1 cellular context compared by ENCODE assay signal in the genomic region with DNA sequence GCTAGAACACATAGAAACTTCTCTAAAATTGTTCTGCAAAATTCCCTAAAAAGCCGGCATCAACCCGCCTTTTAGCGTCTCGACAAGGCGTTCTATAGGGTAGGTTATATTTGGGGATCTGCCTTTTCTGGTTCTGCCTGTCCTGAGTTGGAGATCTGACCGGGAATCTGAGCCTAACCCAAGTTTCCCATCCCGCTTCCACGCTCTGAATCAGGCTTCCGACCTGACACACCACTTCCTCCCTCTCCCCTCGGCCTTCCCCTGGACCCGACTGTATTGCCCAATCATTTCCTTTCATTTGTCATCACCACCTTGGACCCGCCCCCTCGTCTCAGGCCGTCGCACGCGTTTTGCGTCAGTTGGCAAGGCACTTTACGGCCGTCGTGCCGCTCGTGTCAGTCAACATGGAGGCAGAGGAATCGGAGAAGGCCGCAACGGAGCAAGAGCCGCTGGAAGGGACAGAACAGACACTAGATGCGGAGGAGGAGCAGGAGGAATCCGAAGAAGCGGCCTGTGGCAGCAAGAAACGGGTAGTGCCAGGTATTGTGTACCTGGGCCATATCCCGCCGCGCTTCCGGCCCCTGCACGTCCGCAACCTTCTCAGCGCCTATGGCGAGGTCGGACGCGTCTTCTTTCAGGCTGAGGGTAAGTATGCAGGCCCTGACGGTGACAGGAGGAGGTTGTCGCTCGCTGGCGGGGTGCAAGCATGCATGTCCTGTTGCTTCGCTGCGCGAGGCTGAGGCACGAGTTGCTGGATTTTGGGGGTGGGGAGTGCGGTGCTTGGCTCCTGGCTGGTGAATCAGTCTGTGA.
A peak's percentile ranks its signal among the peaks of the same experiment; 100 is the strongest.
TF ChIP-seq lines count a peak whose summit lies in the region.

A gene (plus strand): TSS at position 375 of the 810 bp plus-strand sequence. CDS start 30 bp downstream, at position 405.

TF ChIP-seq in K562, 482 proteins besides CTCF, POLR2A, EP300 and RAD21 (continued from another document and continues in another):
- TF ChIP-seq, protein P1, sequence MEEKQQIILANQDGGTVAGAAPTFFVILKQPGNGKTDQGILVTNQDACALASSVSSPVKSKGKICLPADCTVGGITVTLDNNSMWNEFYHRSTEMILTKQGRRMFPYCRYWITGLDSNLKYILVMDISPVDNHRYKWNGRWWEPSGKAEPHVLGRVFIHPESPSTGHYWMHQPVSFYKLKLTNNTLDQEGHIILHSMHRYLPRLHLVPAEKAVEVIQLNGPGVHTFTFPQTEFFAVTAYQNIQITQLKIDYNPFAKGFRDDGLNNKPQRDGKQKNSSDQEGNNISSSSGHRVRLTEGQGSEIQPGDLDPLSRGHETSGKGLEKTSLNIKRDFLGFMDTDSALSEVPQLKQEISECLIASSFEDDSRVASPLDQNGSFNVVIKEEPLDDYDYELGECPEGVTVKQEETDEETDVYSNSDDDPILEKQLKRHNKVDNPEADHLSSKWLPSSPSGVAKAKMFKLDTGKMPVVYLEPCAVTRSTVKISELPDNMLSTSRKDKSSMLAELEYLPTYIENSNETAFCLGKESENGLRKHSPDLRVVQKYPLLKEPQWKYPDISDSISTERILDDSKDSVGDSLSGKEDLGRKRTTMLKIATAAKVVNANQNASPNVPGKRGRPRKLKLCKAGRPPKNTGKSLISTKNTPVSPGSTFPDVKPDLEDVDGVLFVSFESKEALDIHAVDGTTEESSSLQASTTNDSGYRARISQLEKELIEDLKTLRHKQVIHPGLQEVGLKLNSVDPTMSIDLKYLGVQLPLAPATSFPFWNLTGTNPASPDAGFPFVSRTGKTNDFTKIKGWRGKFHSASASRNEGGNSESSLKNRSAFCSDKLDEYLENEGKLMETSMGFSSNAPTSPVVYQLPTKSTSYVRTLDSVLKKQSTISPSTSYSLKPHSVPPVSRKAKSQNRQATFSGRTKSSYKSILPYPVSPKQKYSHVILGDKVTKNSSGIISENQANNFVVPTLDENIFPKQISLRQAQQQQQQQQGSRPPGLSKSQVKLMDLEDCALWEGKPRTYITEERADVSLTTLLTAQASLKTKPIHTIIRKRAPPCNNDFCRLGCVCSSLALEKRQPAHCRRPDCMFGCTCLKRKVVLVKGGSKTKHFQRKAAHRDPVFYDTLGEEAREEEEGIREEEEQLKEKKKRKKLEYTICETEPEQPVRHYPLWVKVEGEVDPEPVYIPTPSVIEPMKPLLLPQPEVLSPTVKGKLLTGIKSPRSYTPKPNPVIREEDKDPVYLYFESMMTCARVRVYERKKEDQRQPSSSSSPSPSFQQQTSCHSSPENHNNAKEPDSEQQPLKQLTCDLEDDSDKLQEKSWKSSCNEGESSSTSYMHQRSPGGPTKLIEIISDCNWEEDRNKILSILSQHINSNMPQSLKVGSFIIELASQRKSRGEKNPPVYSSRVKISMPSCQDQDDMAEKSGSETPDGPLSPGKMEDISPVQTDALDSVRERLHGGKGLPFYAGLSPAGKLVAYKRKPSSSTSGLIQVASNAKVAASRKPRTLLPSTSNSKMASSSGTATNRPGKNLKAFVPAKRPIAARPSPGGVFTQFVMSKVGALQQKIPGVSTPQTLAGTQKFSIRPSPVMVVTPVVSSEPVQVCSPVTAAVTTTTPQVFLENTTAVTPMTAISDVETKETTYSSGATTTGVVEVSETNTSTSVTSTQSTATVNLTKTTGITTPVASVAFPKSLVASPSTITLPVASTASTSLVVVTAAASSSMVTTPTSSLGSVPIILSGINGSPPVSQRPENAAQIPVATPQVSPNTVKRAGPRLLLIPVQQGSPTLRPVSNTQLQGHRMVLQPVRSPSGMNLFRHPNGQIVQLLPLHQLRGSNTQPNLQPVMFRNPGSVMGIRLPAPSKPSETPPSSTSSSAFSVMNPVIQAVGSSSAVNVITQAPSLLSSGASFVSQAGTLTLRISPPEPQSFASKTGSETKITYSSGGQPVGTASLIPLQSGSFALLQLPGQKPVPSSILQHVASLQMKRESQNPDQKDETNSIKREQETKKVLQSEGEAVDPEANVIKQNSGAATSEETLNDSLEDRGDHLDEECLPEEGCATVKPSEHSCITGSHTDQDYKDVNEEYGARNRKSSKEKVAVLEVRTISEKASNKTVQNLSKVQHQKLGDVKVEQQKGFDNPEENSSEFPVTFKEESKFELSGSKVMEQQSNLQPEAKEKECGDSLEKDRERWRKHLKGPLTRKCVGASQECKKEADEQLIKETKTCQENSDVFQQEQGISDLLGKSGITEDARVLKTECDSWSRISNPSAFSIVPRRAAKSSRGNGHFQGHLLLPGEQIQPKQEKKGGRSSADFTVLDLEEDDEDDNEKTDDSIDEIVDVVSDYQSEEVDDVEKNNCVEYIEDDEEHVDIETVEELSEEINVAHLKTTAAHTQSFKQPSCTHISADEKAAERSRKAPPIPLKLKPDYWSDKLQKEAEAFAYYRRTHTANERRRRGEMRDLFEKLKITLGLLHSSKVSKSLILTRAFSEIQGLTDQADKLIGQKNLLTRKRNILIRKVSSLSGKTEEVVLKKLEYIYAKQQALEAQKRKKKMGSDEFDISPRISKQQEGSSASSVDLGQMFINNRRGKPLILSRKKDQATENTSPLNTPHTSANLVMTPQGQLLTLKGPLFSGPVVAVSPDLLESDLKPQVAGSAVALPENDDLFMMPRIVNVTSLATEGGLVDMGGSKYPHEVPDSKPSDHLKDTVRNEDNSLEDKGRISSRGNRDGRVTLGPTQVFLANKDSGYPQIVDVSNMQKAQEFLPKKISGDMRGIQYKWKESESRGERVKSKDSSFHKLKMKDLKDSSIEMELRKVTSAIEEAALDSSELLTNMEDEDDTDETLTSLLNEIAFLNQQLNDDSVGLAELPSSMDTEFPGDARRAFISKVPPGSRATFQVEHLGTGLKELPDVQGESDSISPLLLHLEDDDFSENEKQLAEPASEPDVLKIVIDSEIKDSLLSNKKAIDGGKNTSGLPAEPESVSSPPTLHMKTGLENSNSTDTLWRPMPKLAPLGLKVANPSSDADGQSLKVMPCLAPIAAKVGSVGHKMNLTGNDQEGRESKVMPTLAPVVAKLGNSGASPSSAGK (IDR thresholded peaks at IDR 0.05): no peak; the same call in 1 of the 2 replicates
- no peak for TF ChIP-seq HDAC8 (tag; IDR thresholded peaks at IDR 0.05)
- TF ChIP-seq, protein P2, sequence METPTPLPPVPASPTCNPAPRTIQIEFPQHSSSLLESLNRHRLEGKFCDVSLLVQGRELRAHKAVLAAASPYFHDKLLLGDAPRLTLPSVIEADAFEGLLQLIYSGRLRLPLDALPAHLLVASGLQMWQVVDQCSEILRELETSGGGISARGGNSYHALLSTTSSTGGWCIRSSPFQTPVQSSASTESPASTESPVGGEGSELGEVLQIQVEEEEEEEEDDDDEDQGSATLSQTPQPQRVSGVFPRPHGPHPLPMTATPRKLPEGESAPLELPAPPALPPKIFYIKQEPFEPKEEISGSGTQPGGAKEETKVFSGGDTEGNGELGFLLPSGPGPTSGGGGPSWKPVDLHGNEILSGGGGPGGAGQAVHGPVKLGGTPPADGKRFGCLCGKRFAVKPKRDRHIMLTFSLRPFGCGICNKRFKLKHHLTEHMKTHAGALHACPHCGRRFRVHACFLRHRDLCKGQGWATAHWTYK (CRISPR knock-in tag; IDR thresholded peaks at IDR 0.05): no peak
- no peak for TF ChIP-seq ZNF253 (CRISPR knock-in tag; conservative IDR thresholded peaks at IDR 0.05)
- TF ChIP-seq, protein P3, sequence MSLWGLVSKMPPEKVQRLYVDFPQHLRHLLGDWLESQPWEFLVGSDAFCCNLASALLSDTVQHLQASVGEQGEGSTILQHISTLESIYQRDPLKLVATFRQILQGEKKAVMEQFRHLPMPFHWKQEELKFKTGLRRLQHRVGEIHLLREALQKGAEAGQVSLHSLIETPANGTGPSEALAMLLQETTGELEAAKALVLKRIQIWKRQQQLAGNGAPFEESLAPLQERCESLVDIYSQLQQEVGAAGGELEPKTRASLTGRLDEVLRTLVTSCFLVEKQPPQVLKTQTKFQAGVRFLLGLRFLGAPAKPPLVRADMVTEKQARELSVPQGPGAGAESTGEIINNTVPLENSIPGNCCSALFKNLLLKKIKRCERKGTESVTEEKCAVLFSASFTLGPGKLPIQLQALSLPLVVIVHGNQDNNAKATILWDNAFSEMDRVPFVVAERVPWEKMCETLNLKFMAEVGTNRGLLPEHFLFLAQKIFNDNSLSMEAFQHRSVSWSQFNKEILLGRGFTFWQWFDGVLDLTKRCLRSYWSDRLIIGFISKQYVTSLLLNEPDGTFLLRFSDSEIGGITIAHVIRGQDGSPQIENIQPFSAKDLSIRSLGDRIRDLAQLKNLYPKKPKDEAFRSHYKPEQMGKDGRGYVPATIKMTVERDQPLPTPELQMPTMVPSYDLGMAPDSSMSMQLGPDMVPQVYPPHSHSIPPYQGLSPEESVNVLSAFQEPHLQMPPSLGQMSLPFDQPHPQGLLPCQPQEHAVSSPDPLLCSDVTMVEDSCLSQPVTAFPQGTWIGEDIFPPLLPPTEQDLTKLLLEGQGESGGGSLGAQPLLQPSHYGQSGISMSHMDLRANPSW (CRISPR knock-in tag; IDR thresholded peaks at IDR 0.05): no peak; the same call in 1 of the 2 replicates
- TF ChIP-seq OTX1 (CRISPR knock-in tag; IDR thresholded peaks at IDR 0.05): peak; percentile 85
- TF ChIP-seq ZNF41 (CRISPR knock-in tag; conservative IDR thresholded peaks at IDR 0.05): no peak
- TF ChIP-seq SREBF2 (CRISPR knock-in tag; IDR thresholded peaks at IDR 0.05): no peak
- no peak; the same call in 1 of the 2 replicates for TF ChIP-seq ERF (CRISPR knock-in tag; IDR thresholded peaks at IDR 0.05)
- TF ChIP-seq, protein P4, sequence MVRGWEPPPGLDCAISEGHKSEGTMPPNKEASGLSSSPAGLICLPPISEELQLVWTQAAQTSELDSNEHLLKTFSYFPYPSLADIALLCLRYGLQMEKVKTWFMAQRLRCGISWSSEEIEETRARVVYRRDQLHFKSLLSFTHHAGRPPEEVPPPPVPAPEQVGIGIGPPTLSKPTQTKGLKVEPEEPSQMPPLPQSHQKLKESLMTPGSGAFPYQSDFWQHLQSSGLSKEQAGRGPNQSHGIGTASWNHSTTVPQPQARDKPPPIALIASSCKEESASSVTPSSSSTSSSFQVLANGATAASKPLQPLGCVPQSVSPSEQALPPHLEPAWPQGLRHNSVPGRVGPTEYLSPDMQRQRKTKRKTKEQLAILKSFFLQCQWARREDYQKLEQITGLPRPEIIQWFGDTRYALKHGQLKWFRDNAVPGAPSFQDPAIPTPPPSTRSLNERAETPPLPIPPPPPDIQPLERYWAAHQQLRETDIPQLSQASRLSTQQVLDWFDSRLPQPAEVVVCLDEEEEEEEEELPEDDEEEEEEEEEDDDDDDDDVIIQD (CRISPR knock-in tag; IDR thresholded peaks at IDR 0.05): no peak
- TF ChIP-seq RBM22 (IDR thresholded peaks at IDR 0.05; ENCODE audit: low read depth, low read length, poor library complexity, severe bottlenecking): no peak
- no peak for TF ChIP-seq THRAP3 (IDR thresholded peaks at IDR 0.05; ENCODE audit: borderline replicate concordance)
- no peak for TF ChIP-seq TSC22D4 (tag; IDR thresholded peaks at IDR 0.05)
- TF ChIP-seq, protein P5, sequence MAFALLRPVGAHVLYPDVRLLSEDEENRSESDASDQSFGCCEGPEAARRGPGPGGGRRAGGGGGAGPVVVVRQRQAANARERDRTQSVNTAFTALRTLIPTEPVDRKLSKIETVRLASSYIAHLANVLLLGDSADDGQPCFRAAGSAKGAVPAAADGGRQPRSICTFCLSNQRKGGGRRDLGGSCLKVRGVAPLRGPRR (CRISPR knock-in tag; IDR thresholded peaks at IDR 0.05): no peak
- no peak for TF ChIP-seq CREBBP (IDR thresholded peaks at IDR 0.05; ENCODE audit: low read depth, low read length)
- TF ChIP-seq, protein P6, sequence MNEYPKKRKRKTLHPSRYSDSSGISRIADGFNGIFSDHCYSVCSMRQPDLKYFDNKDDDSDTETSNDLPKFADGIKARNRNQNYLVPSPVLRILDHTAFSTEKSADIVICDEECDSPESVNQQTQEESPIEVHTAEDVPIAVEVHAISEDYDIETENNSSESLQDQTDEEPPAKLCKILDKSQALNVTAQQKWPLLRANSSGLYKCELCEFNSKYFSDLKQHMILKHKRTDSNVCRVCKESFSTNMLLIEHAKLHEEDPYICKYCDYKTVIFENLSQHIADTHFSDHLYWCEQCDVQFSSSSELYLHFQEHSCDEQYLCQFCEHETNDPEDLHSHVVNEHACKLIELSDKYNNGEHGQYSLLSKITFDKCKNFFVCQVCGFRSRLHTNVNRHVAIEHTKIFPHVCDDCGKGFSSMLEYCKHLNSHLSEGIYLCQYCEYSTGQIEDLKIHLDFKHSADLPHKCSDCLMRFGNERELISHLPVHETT (CRISPR knock-in tag; conservative IDR thresholded peaks at IDR 0.05 in 1 of 2, IDR thresholded peaks at IDR 0.05 in 1 of 2): peak in 1 of 2 experiments; percentile 67; a peak in 2 of 4 replicates
- peak; percentile 81 for TF ChIP-seq FOXJ2 (tag; IDR thresholded peaks at IDR 0.05)
- TF ChIP-seq FOXK1 (CRISPR knock-in tag; IDR thresholded peaks at IDR 0.05; ENCODE audit: borderline replicate concordance): peak; percentile 88; the same call in 1 of the 2 replicates
- TF ChIP-seq, protein P7, sequence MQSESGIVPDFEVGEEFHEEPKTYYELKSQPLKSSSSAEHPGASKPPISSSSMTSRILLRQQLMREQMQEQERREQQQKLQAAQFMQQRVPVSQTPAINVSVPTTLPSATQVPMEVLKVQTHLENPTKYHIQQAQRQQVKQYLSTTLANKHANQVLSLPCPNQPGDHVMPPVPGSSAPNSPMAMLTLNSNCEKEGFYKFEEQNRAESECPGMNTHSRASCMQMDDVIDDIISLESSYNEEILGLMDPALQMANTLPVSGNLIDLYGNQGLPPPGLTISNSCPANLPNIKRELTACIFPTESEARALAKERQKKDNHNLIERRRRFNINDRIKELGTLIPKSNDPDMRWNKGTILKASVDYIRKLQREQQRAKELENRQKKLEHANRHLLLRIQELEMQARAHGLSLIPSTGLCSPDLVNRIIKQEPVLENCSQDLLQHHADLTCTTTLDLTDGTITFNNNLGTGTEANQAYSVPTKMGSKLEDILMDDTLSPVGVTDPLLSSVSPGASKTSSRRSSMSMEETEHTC (IDR thresholded peaks at IDR 0.05): peak; percentile 35; the same call in 1 of the 2 replicates
- TF ChIP-seq ZNF668 (CRISPR knock-in tag; IDR thresholded peaks at IDR 0.05): no peak
- peak; percentile 93 for TF ChIP-seq KHSRP (IDR thresholded peaks at IDR 0.05)
- peak; percentile 51 to 72; a peak in 3 of 4 replicates for TF ChIP-seq TRIM24 (IDR thresholded peaks at IDR 0.05)
- TF ChIP-seq, protein P8, sequence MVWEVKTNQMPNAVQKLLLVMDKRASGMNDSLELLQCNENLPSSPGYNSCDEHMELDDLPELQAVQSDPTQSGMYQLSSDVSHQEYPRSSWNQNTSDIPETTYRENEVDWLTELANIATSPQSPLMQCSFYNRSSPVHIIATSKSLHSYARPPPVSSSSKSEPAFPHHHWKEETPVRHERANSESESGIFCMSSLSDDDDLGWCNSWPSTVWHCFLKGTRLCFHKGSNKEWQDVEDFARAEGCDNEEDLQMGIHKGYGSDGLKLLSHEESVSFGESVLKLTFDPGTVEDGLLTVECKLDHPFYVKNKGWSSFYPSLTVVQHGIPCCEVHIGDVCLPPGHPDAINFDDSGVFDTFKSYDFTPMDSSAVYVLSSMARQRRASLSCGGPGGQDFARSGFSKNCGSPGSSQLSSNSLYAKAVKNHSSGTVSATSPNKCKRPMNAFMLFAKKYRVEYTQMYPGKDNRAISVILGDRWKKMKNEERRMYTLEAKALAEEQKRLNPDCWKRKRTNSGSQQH (CRISPR knock-in tag; IDR thresholded peaks at IDR 0.05): peak; percentile 66; the same call in 1 of the 2 replicates
- no peak for TF ChIP-seq ZNF785 (CRISPR knock-in tag; IDR thresholded peaks at IDR 0.05)
- no peak for TF ChIP-seq ZNF175 (CRISPR knock-in tag; IDR thresholded peaks at IDR 0.05; ENCODE audit: low read depth)
- TF ChIP-seq HNRNPH1 (optimal IDR thresholded peaks at IDR 0.05; ENCODE audit: low read depth, low read length): no peak
- TF ChIP-seq ILK (tag; IDR thresholded peaks at IDR 0.05; ENCODE audit: borderline replicate concordance, low read depth): no peak
- no peak for TF ChIP-seq POLR3G (IDR thresholded peaks at IDR 0.05; ENCODE audit: extremely low read depth, insufficient read length, insufficient replicate concordance)
